26 cellular contexts compared by ENCODE assay signal in the genomic region with DNA sequence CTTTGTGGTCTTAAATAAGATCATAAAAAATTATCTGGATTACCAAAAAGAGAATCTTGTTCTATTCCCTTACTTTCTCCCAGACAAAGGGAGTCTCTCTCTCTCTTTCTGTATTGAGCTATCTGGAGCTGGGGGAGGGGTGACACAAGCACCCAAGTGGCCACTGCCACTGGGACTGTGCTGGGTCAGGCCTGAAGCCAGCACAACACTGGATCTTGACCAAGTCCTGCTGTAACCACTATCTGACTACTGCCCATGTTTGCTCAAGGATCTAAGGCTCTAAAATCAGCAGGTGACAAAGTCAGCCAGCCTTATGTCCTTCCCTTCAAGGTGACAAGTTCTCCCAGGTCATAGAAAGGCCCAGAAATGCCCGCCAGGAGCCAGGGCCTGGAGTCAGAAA.
"Had no signal": no experiment of that assay in that cellular context is flagged by ENCODE, and none has a peak within 500 bp of the region (broad histone marks: within the 10 kb centered on the region; RNA-seq: fewer than 3 reads in every experiment).

No MANE protein-coding gene starts in this region.

- ATAC-seq: effector memory CD8-positive, alpha-beta T cell; esophagus mucosa; gastrocnemius medialis had no signal

- DNase-seq: cerebellar nuclear complex; colonic mucosa; cortex of kidney; effector CD8-positive, alpha-beta T cell; effector memory CD8-positive, alpha-beta T cell; endodermal cell; erythroblast; esophagus squamous epithelium; foreskin fibroblast; foreskin melanocyte; gastrocnemius medialis; glutamatergic neuron; head of caudate nucleus; hypothalamus; immature natural killer cell; islet precursor cell; kidney; kidney glomerular epithelial cell; left ventricle myocardium inferior; mammary epithelial cell; mesendoderm; midbrain had no signal

- H3K4me3 ChIP-seq: colonic mucosa, esophagus squamous epithelium, gastrocnemius medialis, hepatocyte, left ventricle myocardium inferior, lung had no signal

- H3K9me3 ChIP-seq: colonic mucosa, esophagus squamous epithelium, gastrocnemius medialis had no signal

- H3K4me1 ChIP-seq: colonic mucosa, esophagus squamous epithelium, gastrocnemius medialis, left ventricle myocardium inferior had no signal

- H3K36me3 ChIP-seq: colonic mucosa, esophagus squamous epithelium, gastrocnemius medialis, left ventricle myocardium inferior had no signal

- H3K27ac ChIP-seq: colonic mucosa, epithelial cell of prostate, esophagus squamous epithelium, gastrocnemius medialis, hepatocyte, left ventricle myocardium inferior had no signal

- H3K27me3 ChIP-seq: colonic mucosa, esophagus squamous epithelium, gastrocnemius medialis, hepatocyte had no signal
